1 cellular context compared by ENCODE assay signal in genomic region chr3:65779393-65779792, GRCh38.
TF ChIP-seq lines count a peak whose summit lies in the region.

No MANE protein-coding gene starts in this region.

TF ChIP-seq in GM23338, 12 proteins besides CTCF, POLR2A, EP300 and RAD21 (continued from another document):
- TF ChIP-seq, protein P1, sequence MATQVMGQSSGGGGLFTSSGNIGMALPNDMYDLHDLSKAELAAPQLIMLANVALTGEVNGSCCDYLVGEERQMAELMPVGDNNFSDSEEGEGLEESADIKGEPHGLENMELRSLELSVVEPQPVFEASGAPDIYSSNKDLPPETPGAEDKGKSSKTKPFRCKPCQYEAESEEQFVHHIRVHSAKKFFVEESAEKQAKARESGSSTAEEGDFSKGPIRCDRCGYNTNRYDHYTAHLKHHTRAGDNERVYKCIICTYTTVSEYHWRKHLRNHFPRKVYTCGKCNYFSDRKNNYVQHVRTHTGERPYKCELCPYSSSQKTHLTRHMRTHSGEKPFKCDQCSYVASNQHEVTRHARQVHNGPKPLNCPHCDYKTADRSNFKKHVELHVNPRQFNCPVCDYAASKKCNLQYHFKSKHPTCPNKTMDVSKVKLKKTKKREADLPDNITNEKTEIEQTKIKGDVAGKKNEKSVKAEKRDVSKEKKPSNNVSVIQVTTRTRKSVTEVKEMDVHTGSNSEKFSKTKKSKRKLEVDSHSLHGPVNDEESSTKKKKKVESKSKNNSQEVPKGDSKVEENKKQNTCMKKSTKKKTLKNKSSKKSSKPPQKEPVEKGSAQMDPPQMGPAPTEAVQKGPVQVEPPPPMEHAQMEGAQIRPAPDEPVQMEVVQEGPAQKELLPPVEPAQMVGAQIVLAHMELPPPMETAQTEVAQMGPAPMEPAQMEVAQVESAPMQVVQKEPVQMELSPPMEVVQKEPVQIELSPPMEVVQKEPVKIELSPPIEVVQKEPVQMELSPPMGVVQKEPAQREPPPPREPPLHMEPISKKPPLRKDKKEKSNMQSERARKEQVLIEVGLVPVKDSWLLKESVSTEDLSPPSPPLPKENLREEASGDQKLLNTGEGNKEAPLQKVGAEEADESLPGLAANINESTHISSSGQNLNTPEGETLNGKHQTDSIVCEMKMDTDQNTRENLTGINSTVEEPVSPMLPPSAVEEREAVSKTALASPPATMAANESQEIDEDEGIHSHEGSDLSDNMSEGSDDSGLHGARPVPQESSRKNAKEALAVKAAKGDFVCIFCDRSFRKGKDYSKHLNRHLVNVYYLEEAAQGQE (IDR thresholded peaks at IDR 0.05; ENCODE audit: unreplicated experiment): no peak
- TF ChIP-seq ZNF114 (CRISPR knock-in tag; IDR thresholded peaks at IDR 0.05) (no peak), ETS1 (IDR thresholded peaks at IDR 0.05) (no peak), CREB1 (CRISPR knock-in tag; IDR thresholded peaks at IDR 0.05; ENCODE audit: low read depth) (no peak)
